21 cellular contexts compared by ENCODE assay signal in the genomic region with DNA sequence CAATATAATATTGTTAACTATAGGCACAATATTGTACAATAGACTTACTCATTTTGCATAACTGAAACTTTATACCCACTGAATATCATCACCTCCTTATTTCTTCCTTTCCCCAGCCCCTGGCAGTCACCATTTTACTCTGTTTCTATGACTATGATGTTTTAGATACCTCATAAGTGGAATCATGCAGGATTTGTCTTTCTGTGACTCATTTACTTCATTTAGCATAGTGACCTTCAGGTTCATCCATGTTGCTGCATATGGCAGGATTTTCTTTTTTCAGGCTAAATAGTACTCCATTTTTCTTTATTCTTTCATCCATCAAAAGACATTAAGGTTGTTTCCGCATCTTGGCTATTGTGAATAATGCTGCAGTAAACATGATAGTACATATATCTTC.
"Had no signal": no experiment of that assay in that cellular context is flagged by ENCODE, and none has a peak within 500 bp of the region (broad histone marks: within the 10 kb centered on the region; RNA-seq: fewer than 3 reads in every experiment).

No MANE protein-coding gene starts in this region.

- ATAC-seq: activated CD8-positive, alpha-beta memory T cell treated with anti-CD3 and anti-CD28 coated beads, Interleukin-2, amount 10 ng/mL, durations not matched to agents 7 days and 5 days; naive thymus-derived CD8-positive, alpha-beta T cell had no signal

- H3K27ac ChIP-seq: left ventricle myocardium inferior, neural progenitor cell, sigmoid colon, SJSA1, tibial artery had no signal

- H3K4me1 ChIP-seq: neural progenitor cell, SJSA1 had no signal

- H3K4me1 Mint-ChIP-seq: neural progenitor cell had no signal

- H3K36me3 Mint-ChIP-seq: mesothelial cell of epicardium had no signal

- H3K36me3 ChIP-seq: left ventricle myocardium inferior, neural progenitor cell, sigmoid colon, SJSA1, tibial artery had no signal

- H3K4me3 ChIP-seq: left ventricle myocardium inferior, neural progenitor cell, sigmoid colon, SJSA1, smooth muscle cell, tibial artery had no signal

- H3K27me3 Mint-ChIP-seq: activated CD4-positive, alpha-beta memory T cell treated with anti-CD3 and anti-CD28 coated beads for 36 hours; activated CD8-positive, alpha-beta memory T cell treated with anti-CD3 and anti-CD28 coated beads, Interleukin-2, amount 10 ng/mL, durations not matched to agents 7 days and 5 days; central memory CD8-positive, alpha-beta T cell; naive thymus-derived CD8-positive, alpha-beta T cell had no signal

- H3K27ac Mint-ChIP-seq: activated CD4-positive, alpha-beta memory T cell treated with anti-CD3 and anti-CD28 coated beads for 36 hours; activated CD8-positive, alpha-beta memory T cell treated with anti-CD3 and anti-CD28 coated beads, Interleukin-2, amount 10 ng/mL, durations not matched to agents 7 days and 5 days; mesothelial cell of epicardium; neural progenitor cell had no signal

- H3K27me3 ChIP-seq: neural progenitor cell, sigmoid colon, SJSA1, tibial artery had no signal

- DNase-seq: activated CD4-positive, alpha-beta memory T cell treated with anti-CD3 and anti-CD28 coated beads for 36 hours; activated CD4-positive, alpha-beta T cell treated with anti-CD3 and anti-CD28 coated beads for 4 hours; activated CD8-positive, alpha-beta memory T cell treated with anti-CD3 and anti-CD28 coated beads, Interleukin-2, amount 10 ng/mL, durations not matched to agents 7 days and 5 days; activated gamma-delta T cell treated with Interleukin-2 at 50 U/mL for 16 hours; effector memory CD4-positive, alpha-beta T cell; foreskin melanocyte; kidney glomerular epithelial cell; left ventricle myocardium inferior; naive thymus-derived CD8-positive, alpha-beta T cell; sigmoid colon; stimulated activated CD4-positive, alpha-beta T cell treated with anti-CD3 and anti-CD28 coated beads, Interleukin-15, amount 100 ng/mL, for 24 hours; stimulated activated CD4-positive, alpha-beta T cell treated with anti-CD3 and anti-CD28 coated beads, Interleukin-2, amount 100 ng/mL, for 48 hours; stimulated activated CD8-positive, alpha-beta memory T cell treated with anti-CD3 and anti-CD28 coated beads, Interleukin-4, amount 100 ng/mL, for 48 hours; stimulated activated naive CD4-positive, alpha-beta T cell treated with Interleukin-2 at 50 U/mL for 16 hours; T-helper 1 cell; tibial artery had no signal

- H3K9me3 Mint-ChIP-seq: central memory CD8-positive, alpha-beta T cell; neural progenitor cell had no signal

- H3K9me3 ChIP-seq: left ventricle myocardium inferior, sigmoid colon, SJSA1, tibial artery had no signal

- H3K4me3 Mint-ChIP-seq: activated CD4-positive, alpha-beta memory T cell treated with anti-CD3 and anti-CD28 coated beads for 36 hours; activated CD8-positive, alpha-beta memory T cell treated with anti-CD3 and anti-CD28 coated beads, Interleukin-2, amount 10 ng/mL, durations not matched to agents 7 days and 5 days; central memory CD8-positive, alpha-beta T cell; mesothelial cell of epicardium; neural progenitor cell had no signal
